ENCODE assay signal across 1 cellular context in the genomic region with DNA sequence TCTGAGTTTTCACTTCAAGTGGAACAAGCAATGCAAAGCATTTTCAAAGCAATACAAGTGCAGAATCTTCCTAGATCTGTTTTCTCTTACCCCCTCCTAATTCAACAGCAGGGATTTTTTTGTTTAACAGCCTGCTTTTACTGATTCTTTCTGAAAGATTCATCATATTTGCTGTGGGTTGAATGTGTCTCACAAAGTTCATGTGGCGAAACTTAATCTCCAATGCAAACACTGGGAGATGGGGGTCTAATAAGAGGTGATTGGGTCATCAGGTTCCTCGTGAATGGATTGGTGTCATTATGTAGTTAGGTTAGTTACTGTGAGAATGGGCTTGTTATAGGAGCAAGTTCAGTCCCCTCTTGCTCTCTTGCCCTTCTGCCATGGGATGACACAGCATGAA.
TF ChIP-seq lines count a peak whose summit lies in the region.

No MANE protein-coding gene starts in this region.

TF ChIP-seq in HepG2, 621 proteins besides CTCF, POLR2A, EP300 and RAD21 (continued from another document and continues in another):
- peak; percentile 33; the same call in 1 of the 2 replicates for TF ChIP-seq THRA (CRISPR knock-in tag; IDR thresholded peaks at IDR 0.05; ENCODE audit: borderline replicate concordance)
- TF ChIP-seq NCOA1 (CRISPR knock-in tag; IDR thresholded peaks at IDR 0.05) = no peak
- TF ChIP-seq, protein P1, sequence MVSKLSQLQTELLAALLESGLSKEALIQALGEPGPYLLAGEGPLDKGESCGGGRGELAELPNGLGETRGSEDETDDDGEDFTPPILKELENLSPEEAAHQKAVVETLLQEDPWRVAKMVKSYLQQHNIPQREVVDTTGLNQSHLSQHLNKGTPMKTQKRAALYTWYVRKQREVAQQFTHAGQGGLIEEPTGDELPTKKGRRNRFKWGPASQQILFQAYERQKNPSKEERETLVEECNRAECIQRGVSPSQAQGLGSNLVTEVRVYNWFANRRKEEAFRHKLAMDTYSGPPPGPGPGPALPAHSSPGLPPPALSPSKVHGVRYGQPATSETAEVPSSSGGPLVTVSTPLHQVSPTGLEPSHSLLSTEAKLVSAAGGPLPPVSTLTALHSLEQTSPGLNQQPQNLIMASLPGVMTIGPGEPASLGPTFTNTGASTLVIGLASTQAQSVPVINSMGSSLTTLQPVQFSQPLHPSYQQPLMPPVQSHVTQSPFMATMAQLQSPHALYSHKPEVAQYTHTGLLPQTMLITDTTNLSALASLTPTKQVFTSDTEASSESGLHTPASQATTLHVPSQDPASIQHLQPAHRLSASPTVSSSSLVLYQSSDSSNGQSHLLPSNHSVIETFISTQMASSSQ (IDR thresholded peaks at IDR 0.05; ENCODE audit: low read depth) = peak; percentile 39; the same call in 1 of the 2 replicates
- TF ChIP-seq, protein P1 (CRISPR knock-in tag; IDR thresholded peaks at IDR 0.05; ENCODE audit: borderline replicate concordance) = no peak; the same call in 1 of the 2 replicates
- TF ChIP-seq ATF5 (CRISPR knock-in tag; IDR thresholded peaks at IDR 0.05; ENCODE audit: low read depth) = no peak
- no peak for TF ChIP-seq HOXA7 (CRISPR knock-in tag; IDR thresholded peaks at IDR 0.05)
- TF ChIP-seq ZNF713 (CRISPR knock-in tag; IDR thresholded peaks at IDR 0.05) = no peak
- TF ChIP-seq SRSF4 (IDR thresholded peaks at IDR 0.05; ENCODE audit: low read depth, low read length, poor library complexity, severe bottlenecking) = no peak
- TF ChIP-seq ZNF234 (CRISPR knock-in tag; conservative IDR thresholded peaks at IDR 0.05) = no peak
- no peak for TF ChIP-seq AHR (CRISPR knock-in tag; IDR thresholded peaks at IDR 0.05)
- peak; percentile 8; the same call in 1 of the 2 replicates for TF ChIP-seq ZNF331 (CRISPR knock-in tag; IDR thresholded peaks at IDR 0.05)
- TF ChIP-seq TFDP2 (CRISPR knock-in tag; IDR thresholded peaks at IDR 0.05) = 0 out of 2 replicates have a peak, but pooled peaks have one; percentile 29
- TF ChIP-seq MAFF (IDR thresholded peaks at IDR 0.05; ENCODE audit: low read depth, low read length) = no peak
- TF ChIP-seq SALL2 (CRISPR knock-in tag; IDR thresholded peaks at IDR 0.05) = no peak
- no peak for TF ChIP-seq ZNF605 (CRISPR knock-in tag; IDR thresholded peaks at IDR 0.05)
- no peak for TF ChIP-seq NRL (CRISPR knock-in tag; IDR thresholded peaks at IDR 0.05; ENCODE audit: borderline replicate concordance)
- TF ChIP-seq SIX1 (CRISPR knock-in tag; IDR thresholded peaks at IDR 0.05; ENCODE audit: borderline replicate concordance) = peak; percentile 78
- no peak for TF ChIP-seq NR3C1 (CRISPR knock-in tag; IDR thresholded peaks at IDR 0.05)
- TF ChIP-seq CAMTA2 (CRISPR knock-in tag; IDR thresholded peaks at IDR 0.05; ENCODE audit: borderline replicate concordance) = no peak
- no peak for TF ChIP-seq ZNF343 (CRISPR knock-in tag; IDR thresholded peaks at IDR 0.05)
- TF ChIP-seq FOXC1 (CRISPR knock-in tag; IDR thresholded peaks at IDR 0.05; ENCODE audit: borderline replicate concordance) = no peak
- TF ChIP-seq NR2F6 (IDR thresholded peaks at IDR 0.05) = peak; percentile 80
- peak; percentile 61; the same call in 1 of the 2 replicates for TF ChIP-seq NR2F6 (CRISPR knock-in tag; IDR thresholded peaks at IDR 0.05)
- no peak for TF ChIP-seq CREB1 (IDR thresholded peaks at IDR 0.05)
- TF ChIP-seq CREB1 (CRISPR knock-in tag; IDR thresholded peaks at IDR 0.05) = peak; percentile 39
- TF ChIP-seq GFI1 (CRISPR knock-in tag; IDR thresholded peaks at IDR 0.05; ENCODE audit: borderline replicate concordance) = peak; percentile 93
- TF ChIP-seq NAIF1 (CRISPR knock-in tag; IDR thresholded peaks at IDR 0.05; ENCODE audit: borderline replicate concordance) = no peak
- no peak for TF ChIP-seq MBNL3 (CRISPR knock-in tag; conservative IDR thresholded peaks at IDR 0.05)
- no peak for TF ChIP-seq ZNF598 (CRISPR knock-in tag; IDR thresholded peaks at IDR 0.05; ENCODE audit: borderline replicate concordance)
- no peak for TF ChIP-seq TBL1XR1 (IDR thresholded peaks at IDR 0.05; ENCODE audit: borderline replicate concordance, low read length, partially characterized antibody)
- 0 out of 2 replicates have a peak, but pooled peaks have one; percentile 52 for TF ChIP-seq RCOR2 (CRISPR knock-in tag; IDR thresholded peaks at IDR 0.05)
- TF ChIP-seq ATF7 (IDR thresholded peaks at IDR 0.05) = 0 out of 2 replicates have a peak, but pooled peaks have one; percentile 3
- TF ChIP-seq ATF7 (CRISPR knock-in tag; IDR thresholded peaks at IDR 0.05) = no peak
- peak; percentile 53; the same call in 1 of the 2 replicates for TF ChIP-seq ZSCAN5A (CRISPR knock-in tag; IDR thresholded peaks at IDR 0.05; ENCODE audit: borderline replicate concordance)
- TF ChIP-seq KMT2A (CRISPR knock-in tag; IDR thresholded peaks at IDR 0.05) = no peak
- peak; percentile 62 for TF ChIP-seq RARA (CRISPR knock-in tag; IDR thresholded peaks at IDR 0.05)
- no peak for TF ChIP-seq ZNF510 (CRISPR knock-in tag; IDR thresholded peaks at IDR 0.05; ENCODE audit: low read depth)
- no peak for TF ChIP-seq ZNF20 (CRISPR knock-in tag; IDR thresholded peaks at IDR 0.05)
- TF ChIP-seq MZF1 (CRISPR knock-in tag; IDR thresholded peaks at IDR 0.05; ENCODE audit: borderline replicate concordance) = no peak
- TF ChIP-seq MAZ (IDR thresholded peaks at IDR 0.05; ENCODE audit: borderline replicate concordance, low read depth, low read length) = no peak; the same call in 1 of the 2 replicates
- no peak; the same call in 1 of the 2 replicates for TF ChIP-seq MAZ (CRISPR knock-in tag; IDR thresholded peaks at IDR 0.05; ENCODE audit: low read depth)
- TF ChIP-seq ZNF816 (CRISPR knock-in tag; IDR thresholded peaks at IDR 0.05; ENCODE audit: borderline replicate concordance) = no peak
- no peak for TF ChIP-seq NFKBIZ (CRISPR knock-in tag; IDR thresholded peaks at IDR 0.05)
- peak; percentile 54; the same call in 1 of the 2 replicates for TF ChIP-seq AHDC1 (CRISPR knock-in tag; IDR thresholded peaks at IDR 0.05; ENCODE audit: borderline replicate concordance)
- TF ChIP-seq ZSCAN21 (CRISPR knock-in tag; IDR thresholded peaks at IDR 0.05; ENCODE audit: borderline replicate concordance) = no peak
- TF ChIP-seq FIP1L1 (IDR thresholded peaks at IDR 0.05; ENCODE audit: borderline replicate concordance, insufficient read depth, low read depth, low read length) = no peak
- TF ChIP-seq SALL1 (CRISPR knock-in tag; IDR thresholded peaks at IDR 0.05) = peak; percentile 41; the same call in 1 of the 2 replicates
- TF ChIP-seq, protein P2, sequence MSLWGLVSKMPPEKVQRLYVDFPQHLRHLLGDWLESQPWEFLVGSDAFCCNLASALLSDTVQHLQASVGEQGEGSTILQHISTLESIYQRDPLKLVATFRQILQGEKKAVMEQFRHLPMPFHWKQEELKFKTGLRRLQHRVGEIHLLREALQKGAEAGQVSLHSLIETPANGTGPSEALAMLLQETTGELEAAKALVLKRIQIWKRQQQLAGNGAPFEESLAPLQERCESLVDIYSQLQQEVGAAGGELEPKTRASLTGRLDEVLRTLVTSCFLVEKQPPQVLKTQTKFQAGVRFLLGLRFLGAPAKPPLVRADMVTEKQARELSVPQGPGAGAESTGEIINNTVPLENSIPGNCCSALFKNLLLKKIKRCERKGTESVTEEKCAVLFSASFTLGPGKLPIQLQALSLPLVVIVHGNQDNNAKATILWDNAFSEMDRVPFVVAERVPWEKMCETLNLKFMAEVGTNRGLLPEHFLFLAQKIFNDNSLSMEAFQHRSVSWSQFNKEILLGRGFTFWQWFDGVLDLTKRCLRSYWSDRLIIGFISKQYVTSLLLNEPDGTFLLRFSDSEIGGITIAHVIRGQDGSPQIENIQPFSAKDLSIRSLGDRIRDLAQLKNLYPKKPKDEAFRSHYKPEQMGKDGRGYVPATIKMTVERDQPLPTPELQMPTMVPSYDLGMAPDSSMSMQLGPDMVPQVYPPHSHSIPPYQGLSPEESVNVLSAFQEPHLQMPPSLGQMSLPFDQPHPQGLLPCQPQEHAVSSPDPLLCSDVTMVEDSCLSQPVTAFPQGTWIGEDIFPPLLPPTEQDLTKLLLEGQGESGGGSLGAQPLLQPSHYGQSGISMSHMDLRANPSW (CRISPR knock-in tag; IDR thresholded peaks at IDR 0.05; ENCODE audit: borderline replicate concordance) = no peak
- peak; percentile 80 for TF ChIP-seq NCOR1 (IDR thresholded peaks at IDR 0.05; ENCODE audit: borderline replicate concordance, low read length)
- no peak for TF ChIP-seq SOX6 (IDR thresholded peaks at IDR 0.05)
- TF ChIP-seq SOX6 (CRISPR knock-in tag; IDR thresholded peaks at IDR 0.05) = peak; percentile 75
- no peak for TF ChIP-seq SAP130 (CRISPR knock-in tag; IDR thresholded peaks at IDR 0.05; ENCODE audit: low read depth)
- no peak for TF ChIP-seq JARID2 (CRISPR knock-in tag; IDR thresholded peaks at IDR 0.05; ENCODE audit: insufficient replicate concordance)
